Comparison of ENCODE assay signal across 15 cellular contexts in the genomic region with DNA sequence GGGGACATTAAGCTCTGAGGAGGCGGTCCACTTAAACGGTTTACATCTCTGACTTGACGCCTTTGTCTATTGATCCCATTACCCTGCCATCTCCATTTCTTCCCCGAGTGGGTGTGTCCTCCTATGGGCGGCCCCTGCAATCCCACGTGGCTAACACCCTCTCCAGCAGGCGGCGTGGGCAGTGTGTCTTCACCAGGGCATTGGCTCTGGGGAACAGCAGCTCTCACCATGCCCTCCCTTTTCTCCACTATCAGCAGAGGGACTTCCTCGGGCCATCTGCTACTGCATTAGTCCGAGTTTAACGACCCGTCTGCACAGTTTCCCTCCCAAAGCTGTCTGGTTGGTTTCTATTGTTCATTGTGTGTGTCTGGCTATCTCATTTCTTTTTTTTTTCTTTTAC.
"Had no signal": no experiment of that assay in that cellular context is flagged by ENCODE, and none has a peak within 500 bp of the region (broad histone marks: within the 10 kb centered on the region; RNA-seq: fewer than 3 reads in every experiment).

No MANE protein-coding gene starts in this region.

- H3K27ac ChIP-seq: left ventricle myocardium inferior, neutrophil, transverse colon, vagina had no signal

- H3K27me3 ChIP-seq: neutrophil, transverse colon, vagina had no signal

- FAIRE-seq: keratinocyte had no signal

- H3K27ac Mint-ChIP-seq: activated CD4-positive, alpha-beta T cell treated with anti-CD3 and anti-CD28 coated beads, Interleukin-2, amount 10 ng/mL, durations not matched to agents 24 days and 14 days; activated CD8-positive, alpha-beta T cell treated with anti-CD3 and anti-CD28 coated beads, Interleukin-2, amount 10 ng/mL, durations not matched to agents 7 days and 5 days; T-helper 2 cell treated with Interferon-gamma antibody and Interleukin-4, amounts not matched to agents 5 μg/mL and 100 μg/mL, for 36 hours had no signal

- DNase-seq: activated CD4-positive, alpha-beta T cell treated with anti-CD3 and anti-CD28 coated beads, Interleukin-2, amount 10 ng/mL, durations not matched to agents 24 days and 14 days; activated CD4-positive, CD25-positive, alpha-beta regulatory T cell; activated CD8-positive, alpha-beta memory T cell treated with anti-CD3 and anti-CD28 coated beads, Interleukin-2, amount 50 U/mL, for 4 hours; activated CD8-positive, alpha-beta T cell treated with anti-CD3 and anti-CD28 coated beads, Interleukin-2, amount 10 ng/mL, durations not matched to agents 7 days and 5 days; left ventricle myocardium inferior; naive thymus-derived CD8-positive, alpha-beta T cell; retina; stimulated activated CD4-positive, alpha-beta T cell treated with anti-CD3 and anti-CD28 coated beads, Interleukin-4, amount 100 ng/mL, for 24 hours; stimulated activated naive CD4-positive, alpha-beta T cell; substantia nigra; transverse colon had no signal

- H3K36me3 ChIP-seq: left ventricle myocardium inferior, neutrophil, transverse colon, vagina had no signal

- H3K9me3 ChIP-seq: left ventricle myocardium inferior, neutrophil, transverse colon, vagina had no signal

- H3K4me3 Mint-ChIP-seq: activated CD4-positive, alpha-beta T cell treated with anti-CD3 and anti-CD28 coated beads, Interleukin-2, amount 10 ng/mL, durations not matched to agents 24 days and 14 days; activated CD8-positive, alpha-beta T cell treated with anti-CD3 and anti-CD28 coated beads, Interleukin-2, amount 10 ng/mL, durations not matched to agents 7 days and 5 days; naive thymus-derived CD8-positive, alpha-beta T cell; T-helper 2 cell treated with Interferon-gamma antibody and Interleukin-4, amounts not matched to agents 5 μg/mL and 100 μg/mL, for 36 hours had no signal

- H3K4me1 ChIP-seq: left ventricle myocardium inferior, transverse colon, vagina had no signal

- H3K9me3 Mint-ChIP-seq: T-helper 2 cell treated with Interferon-gamma antibody and Interleukin-4, amounts not matched to agents 5 μg/mL and 100 μg/mL, for 36 hours had no signal

- ATAC-seq: activated CD8-positive, alpha-beta T cell treated with anti-CD3 and anti-CD28 coated beads, Interleukin-2, amount 10 ng/mL, durations not matched to agents 7 days and 5 days; naive thymus-derived CD8-positive, alpha-beta T cell had no signal

- H3K4me3 ChIP-seq: left ventricle myocardium inferior, transverse colon, vagina had no signal
